19 cellular contexts compared by ENCODE assay signal in genomic region chr2:88458633-88459032, GRCh38. TPM values are rescaled to one million over a fixed set of nuclear protein-coding genes. Genes with fewer than 3 reads are reported as not detected.
DNase-seq lines count a peak whose midpoint lies in the region; ATAC-seq, FAIRE-seq and TF ChIP-seq lines count a peak whose summit lies in the region.
"Had no signal": no experiment of that assay in that cellular context is flagged by ENCODE, and none has a peak within 500 bp of the region (broad histone marks: within the 10 kb centered on the region; RNA-seq: fewer than 3 reads in every experiment).

No MANE protein-coding gene starts in this region.

- H3K14ac ChIP-seq in H1 (ENCODE audit: insufficient read length) = no peak overlapping the region

- no peak overlapping the region for H3K4ac ChIP-seq in H1 (replicated peaks; ENCODE audit: insufficient read length, low read depth, low read length)
- peak overlapping the region; percentile 68 for H3K4ac ChIP-seq in mesendoderm (ENCODE audit: low read depth, low read length)

- H3K4me1 Mint-ChIP-seq in GM23338 (peaks cover 13% of the 10 kb centered on the region), neural progenitor cell (peaks cover 2% of the 10 kb centered on the region)
- H3K4me1 Mint-ChIP-seq: CD14-positive monocyte; CD4-positive, alpha-beta memory T cell; IgD-negative memory B cell had no signal

- POLR2A ChIA-PET in H1 (lab: Charles Lee; ENCODE audit: partially characterized antibody) = no interaction called here

- no peaks in the 10 kb centered on the region for H3K36me3 Mint-ChIP-seq in GM23338 (ENCODE audit: low read depth)
- H3K36me3 Mint-ChIP-seq in neural progenitor cell = no peaks in the 10 kb centered on the region
- H3K36me3 Mint-ChIP-seq: CD14-positive monocyte; CD4-positive, alpha-beta memory T cell; IgD-negative memory B cell had no signal

- no peaks in the 10 kb centered on the region; the same call in 2 of the 3 replicates for H3K9me3 Mint-ChIP-seq in GM23338
- H3K9me3 Mint-ChIP-seq in neural progenitor cell = no peaks in the 10 kb centered on the region
- H3K9me3 Mint-ChIP-seq: IgD-negative memory B cell had no signal

- H3K27ac ChIP-seq in GM23338 (ENCODE audit: low read depth) = no peak overlapping the region
- H3K27ac ChIP-seq in H1 (ENCODE audit: low read depth, low read length) = no peak overlapping the region
- H3K27ac ChIP-seq in mesendoderm (ENCODE audit: low read depth, low read length) = peak overlapping the region; percentile 63
- H3K27ac ChIP-seq in neural progenitor cell = no peak overlapping the region
- H3K27ac ChIP-seq: BLaER1 had no signal

- no peak overlapping the region for H3K4me2 ChIP-seq in GM23338
- no peak overlapping the region for H3K4me2 ChIP-seq in H1 (ENCODE audit: insufficient read depth in 1 of 2, low read depth in 2 of 2, low read length in 2 of 2)
- no peak overlapping the region for H3K4me2 ChIP-seq in mesendoderm (ENCODE audit: low read length)
- no peak overlapping the region for H3K4me2 ChIP-seq in neural progenitor cell
- H3K4me2 ChIP-seq: BLaER1 had no signal

- H2BK12ac ChIP-seq in H1 (ENCODE audit: low read depth, low read length) = 0 out of 2 replicates have a peak overlapping the region, but pooled peaks have one; percentile 3

- TF ChIP-seq CTCF in GM23338 (conservative IDR thresholded peaks at IDR 0.05; ENCODE audit: low read depth in 2 of 2) = no peak
- TF ChIP-seq CTCF in H1 (IDR thresholded peaks at IDR 0.05; ENCODE audit: control extremely low read depth in 1 of 3, insufficient read depth in 1 of 3, low read depth in 1 of 3, low read length in 3 of 3) = no peak
- TF ChIP-seq CTCF in neural progenitor cell (IDR thresholded peaks at IDR 0.05) = no peak

- TF ChIP-seq EP300 in H1 (IDR thresholded peaks at IDR 0.05; ENCODE audit: borderline replicate concordance in 1 of 2, low read depth in 2 of 2, low read length in 2 of 2) = no peak

- H4K5ac ChIP-seq in H1 (ENCODE audit: insufficient read length, low read depth, low read length) = no peak overlapping the region
- peak overlapping the region; percentile 49 for H4K5ac ChIP-seq in mesendoderm (ENCODE audit: low read length)

- H3K23ac ChIP-seq in H1 (ENCODE audit: insufficient read length) (no peak overlapping the region), mesendoderm (ENCODE audit: low read length) (no peak overlapping the region)

- no peak overlapping the region for H2BK15ac ChIP-seq in H1 (ENCODE audit: low read length)
- no peak overlapping the region for H2BK15ac ChIP-seq in mesendoderm (replicated peaks; ENCODE audit: low read depth)

- H2AFZ ChIP-seq in GM23338 = peak overlapping the region; percentile 59; the same call in 1 of the 2 replicates
- no peak overlapping the region for H2AFZ ChIP-seq in H1 (ENCODE audit: low read length)
- H2AFZ ChIP-seq in neural progenitor cell (replicated peaks) = peak overlapping the region; percentile 60

- no peaks in the 10 kb centered on the region for H3K9me2 ChIP-seq in GM23338 (ENCODE audit: insufficient read depth)

- H4K91ac ChIP-seq in H1 (replicated peaks; ENCODE audit: insufficient read length, low read length) = no peak overlapping the region

- no peak overlapping the region for H3K4me3 Mint-ChIP-seq in GM23338
- no peak overlapping the region for H3K4me3 Mint-ChIP-seq in neural progenitor cell
- H3K4me3 Mint-ChIP-seq: CD4-positive, alpha-beta memory T cell; IgD-negative memory B cell had no signal

- H2AK5ac ChIP-seq in H1 (ENCODE audit: low read depth, low read length) (no peak overlapping the region), mesendoderm (ENCODE audit: low read length) (peak overlapping the region; percentile 62)

- H3K4me1 ChIP-seq in GM23338 (ENCODE audit: insufficient read depth) (peaks cover 4% of the 10 kb centered on the region), H1 (replicated peaks in 1 of 4; ENCODE audit: control insufficient read depth in 3 of 4, insufficient read depth in 4 of 4, low read length in 3 of 4) (no peaks in the 10 kb centered on the region; a peak in 1 of 7 replicates), mesendoderm (ENCODE audit: control insufficient read depth, low read depth, low read length) (peaks cover 9% of the 10 kb centered on the region), neural progenitor cell (peaks cover 8% of the 10 kb centered on the region)
- H3K4me1 ChIP-seq: BLaER1, HAP-1 had no signal

- H3K27ac Mint-ChIP-seq in GM23338 (no peak overlapping the region), neural progenitor cell (no peak overlapping the region)
- H3K27ac Mint-ChIP-seq: CD14-positive monocyte; CD4-positive, alpha-beta memory T cell; IgD-negative memory B cell had no signal

- no peak overlapping the region for H4K8ac ChIP-seq in H1 (ENCODE audit: extremely low read depth, insufficient read depth, low read length)
- no peak overlapping the region for H4K8ac ChIP-seq in mesendoderm (ENCODE audit: low read depth, low read length)

- H3K9ac ChIP-seq in H1 (replicated peaks in 1 of 4; ENCODE audit: extremely low read depth in 1 of 4, low read depth in 3 of 4, low read length in 3 of 4) (no peak overlapping the region), mesendoderm (ENCODE audit: low read length) (peak overlapping the region; percentile 18), neural progenitor cell (no peak overlapping the region)
- H3K9ac ChIP-seq: BLaER1 had no signal

- H3K27me3 ChIP-seq in GM23338 (ENCODE audit: insufficient read depth) (peaks cover 10% of the 10 kb centered on the region), H1 (replicated peaks in 1 of 4; ENCODE audit: control insufficient read depth in 3 of 4, extremely low read depth in 1 of 4, insufficient read depth in 3 of 4, low read length in 3 of 4) (peaks cover 0 to 4% (median under 1%) of the 10 kb centered on the region in 4 experiments; a peak in 3 of 7 replicates), mesendoderm (ENCODE audit: insufficient read depth, low read length, poor library complexity) (no peaks in the 10 kb centered on the region), neural progenitor cell (peaks cover 10% of the 10 kb centered on the region)

- no peaks in the 10 kb centered on the region for H4K20me1 ChIP-seq in GM23338 (replicated peaks; ENCODE audit: insufficient read depth)
- no peaks in the 10 kb centered on the region for H4K20me1 ChIP-seq in H1 (replicated peaks in 1 of 2; ENCODE audit: control insufficient read depth in 1 of 2, insufficient read depth in 2 of 2, low read length in 2 of 2)
- no peaks in the 10 kb centered on the region for H4K20me1 ChIP-seq in neural progenitor cell (ENCODE audit: low read depth)

- no peaks in the 10 kb centered on the region for H3K36me3 ChIP-seq in GM23338 (ENCODE audit: insufficient read depth)
- no peaks in the 10 kb centered on the region for H3K36me3 ChIP-seq in H1 (ENCODE audit: control insufficient read depth in 2 of 4, insufficient read depth in 4 of 4, low read length in 3 of 4)
- H3K36me3 ChIP-seq in mesendoderm (ENCODE audit: control insufficient read depth, insufficient read depth, low read length) = no peaks in the 10 kb centered on the region
- H3K36me3 ChIP-seq in neural progenitor cell = no peaks in the 10 kb centered on the region
- H3K36me3 ChIP-seq: BLaER1, HAP-1 had no signal

- H3K18ac ChIP-seq in H1 (ENCODE audit: extremely low read depth, low read length) = no peak overlapping the region
- H3K18ac ChIP-seq in mesendoderm (ENCODE audit: low read length) = peak overlapping the region; percentile 51

- H3K79me2 ChIP-seq in GM23338 (replicated peaks; ENCODE audit: insufficient read depth) (no peaks in the 10 kb centered on the region), H1 (ENCODE audit: control insufficient read depth in 1 of 2, insufficient read depth in 2 of 2, low read length in 2 of 2) (no peaks in the 10 kb centered on the region), mesendoderm (ENCODE audit: control insufficient read depth, insufficient read depth, low read length) (no peaks in the 10 kb centered on the region), neural progenitor cell (ENCODE audit: low read depth) (no peaks in the 10 kb centered on the region)

- H2BK120ac ChIP-seq in H1 (replicated peaks; ENCODE audit: low read depth, low read length) (no peak overlapping the region), mesendoderm (ENCODE audit: low read depth, low read length) (peak overlapping the region; percentile 83)

- H3K79me1 ChIP-seq in H1 (ENCODE audit: low read depth, low read length) (no peaks in the 10 kb centered on the region), mesendoderm (ENCODE audit: low read length) (no peaks in the 10 kb centered on the region)

- no peak overlapping the region for H2BK20ac ChIP-seq in H1 (ENCODE audit: low read length)

- H3K23me2 ChIP-seq in H1 (ENCODE audit: low read depth, low read length) = no peaks in the 10 kb centered on the region; the same call in 1 of the 2 replicates

- H3F3A ChIP-seq in GM23338 (replicated peaks; ENCODE audit: low read depth) = no peaks in the 10 kb centered on the region
- no peaks in the 10 kb centered on the region for H3F3A ChIP-seq in neural progenitor cell (ENCODE audit: low read depth)

- no peaks in the 10 kb centered on the region for H3K9me3 ChIP-seq in H1 (ENCODE audit: insufficient read depth in 2 of 2, low read depth in 1 of 2, low read length in 1 of 2)
- no peaks in the 10 kb centered on the region for H3K9me3 ChIP-seq in neural progenitor cell (ENCODE audit: low read depth)
- H3K9me3 ChIP-seq: BLaER1, HAP-1 had no signal

- no peak for DNase-seq in GM23338 (ENCODE audit: low spot score)
- no peak for DNase-seq in H1 (ENCODE audit: low read depth in 1 of 2, low spot score in 2 of 2)
- DNase-seq in mesendoderm = peak; percentile 82
- no peak for DNase-seq in neural progenitor cell (ENCODE audit: low spot score)
- no peak for DNase-seq in NCI-H526 (lab: John Stamatoyannopoulos, UW)
- DNase-seq in nucleus accumbens (lab: John Stamatoyannopoulos, UW) = no peak
- DNase-seq in NCI-H2081 (lab: John Stamatoyannopoulos, UW) = no peak
- DNase-seq: 8988T; CD4-positive, alpha-beta memory T cell; DMS153; DMS79; GF-D8; GOT3 had no signal

- H2BK5ac ChIP-seq in H1 (ENCODE audit: low read depth, low read length) (no peak overlapping the region), mesendoderm (ENCODE audit: low read length) (peak overlapping the region; percentile 77)

- no peak for FAIRE-seq in H1 (lab: Jason Lieb, UNC)
- FAIRE-seq: HepG2 had no signal

- no peak overlapping the region for H3K56ac ChIP-seq in H1 (replicated peaks; ENCODE audit: insufficient read length, low read depth, low read length)
- H3K56ac ChIP-seq in mesendoderm (ENCODE audit: low read length) = peak overlapping the region; percentile 76

- 79% methylated on average over 1 of the region's 1 CpG; no CpG with 5 or more reads in 1 of the 2 experiments for WGBS in H1 (ENCODE audit: extremely low coverage in 1 of 2, insufficient coverage in 1 of 2, insufficient read length in 1 of 2, insufficient replicate concordance in 2 of 2, low coverage in 1 of 2, low lambda C conversion rate in 2 of 2, missing lambda C conversion rate in 1 of 2), 2 experiments
- WGBS in mesendoderm (ENCODE audit: extremely low coverage, insufficient coverage, low lambda C conversion rate) = no CpG with 5 or more reads among the region's 1 CpG

- no peak for TF ChIP-seq POLR2A in H1 (IDR thresholded peaks at IDR 0.05; ENCODE audit: control extremely low read depth in 1 of 2, low read depth in 2 of 2, low read length in 2 of 2)

- H3K4me3 ChIP-seq in GM23338 (no peak overlapping the region), H1 (ENCODE audit: extremely low read depth in 1 of 4, insufficient read depth in 2 of 4, low read depth in 3 of 4, low read length in 4 of 4) (no peak overlapping the region), mesendoderm (ENCODE audit: low read length) (no peak overlapping the region), neural progenitor cell (no peak overlapping the region)
- H3K4me3 ChIP-seq: BLaER1, HAP-1 had no signal

- no peak for ATAC-seq in GM23338
- ATAC-seq: HepG2 had no signal

- peaks cover 13% of the 10 kb centered on the region for H3K27me3 Mint-ChIP-seq in GM23338 (ENCODE audit: insufficient read depth, low read depth, poor library complexity)
- H3K27me3 Mint-ChIP-seq in neural progenitor cell (ENCODE audit: insufficient read depth, low read depth) = peaks cover 12% of the 10 kb centered on the region

- CTCF ChIA-PET in H1 (lab: Charles Lee; ENCODE audit: partially characterized antibody) = interaction anchor here (1.0 to 2.0 kb wide), 4 partner anchors 89 to 269 kb away, joined by 3 to 10 read pairs (median 6); no protein-coding TSS in a partner anchor

- no peak for TF ChIP-seq RAD21 in H1 (IDR thresholded peaks at IDR 0.05 in 1 of 2, conservative IDR thresholded peaks at IDR 0.05 in 1 of 2; ENCODE audit: low read depth in 2 of 2, low read length in 2 of 2)

RNA-seq across cellular contexts. Expression of gene FOXI3, which starts 6.1 kb away (rescaled TPM):
- 11.8 and 13.3 TPM in 2 replicates for total RNA-seq in GM23338 (2014; rRNA removed; shearing (Covaris generic))
- polyA plus RNA-seq in GM23338 (2016; fragmentation: Nextera tagmentation; extraction: Ambion mirVana) = 0.71 and 1.1 TPM in 2 replicates
- 15.9 and 17.1 TPM in 2 replicates for total RNA-seq in H1 (2021; fragmentation: NEBNext Ultra II Directional; extraction: Animal tissue kit (Norgen Biotek cat#: 25700))
- polyA plus RNA-seq in H1 (2011; rRNA removed) = 6.8 and 9.8 TPM in 2 replicates
- 6.3 TPM for polyA plus RNA-seq in H1 (2011; cell fraction: cytosol; rRNA removed)
- 5.4 TPM for polyA plus RNA-seq in H1 (2011; cell fraction: nucleus; rRNA removed)
- polyA plus RNA-seq in H1 (2012, experiment 1 of 2) = 9.7 to 12.7 TPM (median 12.4 TPM) in 4 replicates
- 11.5 TPM for polyA plus RNA-seq in H1 (2012, experiment 2 of 2)
- 2.0 TPM for polyA plus RNA-seq in H1 (2013, experiment 1 of 2)
- 2.2 TPM for polyA plus RNA-seq in H1 (2013, experiment 2 of 2)
- polyA minus RNA-seq in H1 (2011; rRNA and poly(A)+ RNA removed) = 8.4 and 9.1 TPM in 2 replicates
- 14.8 TPM for polyA minus RNA-seq in H1 (2011; cell fraction: cytosol; rRNA and poly(A)+ RNA removed)
- polyA minus RNA-seq in H1 (2011; cell fraction: nucleus; rRNA and poly(A)+ RNA removed) = 10.7 TPM
- polyA plus RNA-seq in mesendoderm (2013, experiment 1 of 2) = 2.0 TPM
- polyA plus RNA-seq in mesendoderm (2013, experiment 2 of 2) = 2.1 TPM
- 0.51 and 0.90 TPM in 2 replicates for total RNA-seq in neural progenitor cell (ENCODE audit: low replicate concordance)
- total RNA-seq: CD4-positive, alpha-beta memory T cell; HepG2 had no signal
- polyA plus RNA-seq: AG04450; CD14-positive monocyte; CD4-positive, alpha-beta memory T cell; HepG2; IgD-negative memory B cell had no signal
